Comparison of ENCODE assay signal across 1 cellular context in genomic region chr9:13239208-13239607, GRCh38.
TF ChIP-seq lines count a peak whose summit lies in the region.

No MANE protein-coding gene starts in this region.

TF ChIP-seq in SK-N-SH, 30 proteins besides CTCF, POLR2A, EP300 and RAD21 (continued from another document):
- TF ChIP-seq TCF12 (IDR thresholded peaks at IDR 0.05): 0 out of 2 replicates have a peak, but pooled peaks have one; percentile 39
- peak; percentile 45; the same call in 1 of the 2 replicates for TF ChIP-seq TEAD4 (IDR thresholded peaks at IDR 0.05; ENCODE audit: borderline replicate concordance, insufficient read depth)
